Comparison of ENCODE assay signal across 19 cellular contexts in the genomic region with DNA sequence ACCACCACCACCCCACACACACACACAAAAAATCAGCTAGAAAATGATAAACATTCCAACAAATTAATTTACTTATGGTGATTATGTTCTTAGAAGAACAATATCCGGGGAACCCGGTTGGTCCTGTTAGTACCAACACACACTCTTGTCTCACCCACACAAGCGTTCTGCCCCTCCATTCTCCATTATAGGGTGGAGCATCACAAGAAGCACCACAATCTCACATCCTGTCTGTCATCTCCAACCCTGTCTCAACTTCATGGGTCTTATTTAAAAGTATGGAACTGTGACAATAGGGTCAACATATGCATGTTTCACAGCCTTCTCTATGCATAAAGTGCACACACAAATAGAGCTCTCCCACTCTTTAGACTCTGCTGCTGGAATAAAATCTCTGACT. TPM values are rescaled to one million over a fixed set of nuclear protein-coding genes. Genes with fewer than 3 reads are reported as not detected.
DNase-seq lines count a peak whose midpoint lies in the region; ATAC-seq and TF ChIP-seq lines count a peak whose summit lies in the region.
"Had no signal": no experiment of that assay in that cellular context is flagged by ENCODE, and none has a peak within 500 bp of the region (broad histone marks: within the 10 kb centered on the region; RNA-seq: fewer than 3 reads in every experiment).

No MANE protein-coding gene starts in this region.

- intact Hi-C loops in CD8-positive, alpha-beta T cell (cut with DNase I, micrococcal nuclease) = no loop called here

- peaks cover 8% of the 10 kb centered on the region for H3K36me3 Mint-ChIP-seq in CD8-positive, alpha-beta T cell
- H3K36me3 Mint-ChIP-seq in brain = peaks cover 35% of the 10 kb centered on the region
- H3K36me3 Mint-ChIP-seq in natural killer cell treated with Interleukin-12 subunit alpha and Interleukin-12 subunit beta and Interleukin-15 and Interleukin-18, amount 100 ng/mL, for 72 hours = peaks cover 7% of the 10 kb centered on the region
- peaks cover 20% of the 10 kb centered on the region for H3K36me3 Mint-ChIP-seq in activated naive CD4-positive, alpha-beta T cell treated with anti-CD3 and anti-CD28 coated beads, Interleukin-2, amount 10 ng/mL, durations not matched to agents 7 days and 5 days

- no peak for DNase-seq in CD8-positive, alpha-beta T cell
- no peak for DNase-seq in natural killer cell treated with Interleukin-12 subunit alpha and Interleukin-12 subunit beta and Interleukin-15 and Interleukin-18, amount 100 ng/mL, for 72 hours (ENCODE audit: low spot score)
- DNase-seq in NCI-H2107 treated with DMSO at 0.1 percent for 48 hours (lab: John Stamatoyannopoulos, UW; ENCODE audit: unreplicated experiment) (no peak), NCI-H146 treated with DMSO at 0.1 percent for 48 hours (lab: John Stamatoyannopoulos, UW; ENCODE audit: unreplicated experiment) (no peak)
- no peak for DNase-seq in activated naive CD4-positive, alpha-beta T cell treated with anti-CD3 and anti-CD28 coated beads, Interleukin-2, amount 10 ng/mL, durations not matched to agents 7 days and 5 days
- DNase-seq: activated naive CD4-positive, alpha-beta T cell treated with anti-CD3 and anti-CD28 coated beads, Interleukin-2, amount 50 U/mL, for 16 hours; BE2C; central memory CD4-positive, alpha-beta T cell; mesenchymal stem cell; NCI-H1436 treated with DMSO at 0.1 percent for 48 hours; NCI-H446; Peyer's patch; small intestine; stomach had no signal

- no peaks in the 10 kb centered on the region for H3K27me3 ChIP-seq in CD8-positive, alpha-beta T cell (ENCODE audit: insufficient read depth, low read length)
- H3K27me3 ChIP-seq in KMS-11 (ENCODE audit: insufficient read depth, low read depth) = no peaks in the 10 kb centered on the region
- H3K27me3 ChIP-seq: BE2C, Peyer's patch, stomach had no signal

- H3K27me3 Mint-ChIP-seq in CD8-positive, alpha-beta T cell (ENCODE audit: low read depth) = no peaks in the 10 kb centered on the region
- no peaks in the 10 kb centered on the region for H3K27me3 Mint-ChIP-seq in brain
- no peaks in the 10 kb centered on the region for H3K27me3 Mint-ChIP-seq in natural killer cell treated with Interleukin-12 subunit alpha and Interleukin-12 subunit beta and Interleukin-15 and Interleukin-18, amount 100 ng/mL, for 72 hours
- no peaks in the 10 kb centered on the region for H3K27me3 Mint-ChIP-seq in activated naive CD4-positive, alpha-beta T cell treated with anti-CD3 and anti-CD28 coated beads, Interleukin-2, amount 10 ng/mL, durations not matched to agents 7 days and 5 days

- no peak overlapping the region for H3K27ac ChIP-seq in CD8-positive, alpha-beta T cell (ENCODE audit: low read depth, low read length)
- no peak overlapping the region for H3K27ac ChIP-seq in KMS-11
- H3K27ac ChIP-seq: Peyer's patch, stomach, VCaP had no signal

- no peak overlapping the region for H3K4me3 ChIP-seq in CD8-positive, alpha-beta T cell (ENCODE audit: low read depth, low read length)
- no peak overlapping the region for H3K4me3 ChIP-seq in KMS-11 (IDR thresholded peaks at IDR 0.05; ENCODE audit: insufficient read depth, low read depth, low read length)
- H3K4me3 ChIP-seq: Peyer's patch, stomach had no signal

- H3K4me3 Mint-ChIP-seq in CD8-positive, alpha-beta T cell = peak overlapping the region; percentile 20
- peak overlapping the region; percentile 73 to 82 (median 77) for H3K4me3 Mint-ChIP-seq in brain
- peak overlapping the region; percentile 26 for H3K4me3 Mint-ChIP-seq in natural killer cell treated with Interleukin-12 subunit alpha and Interleukin-12 subunit beta and Interleukin-15 and Interleukin-18, amount 100 ng/mL, for 72 hours
- H3K4me3 Mint-ChIP-seq in activated naive CD4-positive, alpha-beta T cell treated with anti-CD3 and anti-CD28 coated beads, Interleukin-2, amount 10 ng/mL, durations not matched to agents 7 days and 5 days = no peak overlapping the region

- H3K27ac Mint-ChIP-seq in CD8-positive, alpha-beta T cell = no peak overlapping the region
- peak overlapping the region in 3 of 5 experiments; percentile 7 to 40 (median 25) for H3K27ac Mint-ChIP-seq in brain
- peak overlapping the region in 1 of 2 donors; percentile 22 for H3K27ac Mint-ChIP-seq in natural killer cell treated with Interleukin-12 subunit alpha and Interleukin-12 subunit beta and Interleukin-15 and Interleukin-18, amount 100 ng/mL, for 72 hours
- no peak overlapping the region for H3K27ac Mint-ChIP-seq in activated naive CD4-positive, alpha-beta T cell treated with anti-CD3 and anti-CD28 coated beads, Interleukin-2, amount 10 ng/mL, durations not matched to agents 7 days and 5 days

- POLR2A ChIA-PET in CD8-positive, alpha-beta T cell (lab: Charles Lee) = interaction anchor here (1.1 kb wide), 1 partner anchor 11 kb away, joined by 3 read pairs; no protein-coding TSS in a partner anchor

- 0 out of 2 replicates have a peak overlapping the region, but pooled peaks have one; percentile 5 for H3K4me2 ChIP-seq in KMS-11

- H3K4me1 Mint-ChIP-seq in CD8-positive, alpha-beta T cell (ENCODE audit: low read depth) = peaks cover 32% of the 10 kb centered on the region
- H3K4me1 Mint-ChIP-seq in brain = peaks cover 46% of the 10 kb centered on the region
- H3K4me1 Mint-ChIP-seq in natural killer cell treated with Interleukin-12 subunit alpha and Interleukin-12 subunit beta and Interleukin-15 and Interleukin-18, amount 100 ng/mL, for 72 hours (ENCODE audit: low read depth in 2 of 2) = peaks cover 18 to 19% of the 10 kb centered on the region in 2 donors
- peaks cover 23% of the 10 kb centered on the region for H3K4me1 Mint-ChIP-seq in activated naive CD4-positive, alpha-beta T cell treated with anti-CD3 and anti-CD28 coated beads, Interleukin-2, amount 10 ng/mL, durations not matched to agents 7 days and 5 days

- H4K20me1 ChIP-seq in KMS-11 (ENCODE audit: insufficient read depth) = peaks cover 26% of the 10 kb centered on the region

- H3K79me2 ChIP-seq in KMS-11 (ENCODE audit: insufficient read depth, low read depth) = peaks cover 98% of the 10 kb centered on the region

- no peaks in the 10 kb centered on the region for H3K36me3 ChIP-seq in CD8-positive, alpha-beta T cell (ENCODE audit: insufficient read depth, low read length)
- H3K36me3 ChIP-seq in KMS-11 (ENCODE audit: insufficient read depth) = no peaks in the 10 kb centered on the region
- H3K36me3 ChIP-seq: BE2C, Peyer's patch, stomach had no signal

- H3K9ac ChIP-seq in KMS-11 = no peak overlapping the region

- H3K9me3 ChIP-seq in CD8-positive, alpha-beta T cell (ENCODE audit: low read length) = no peaks in the 10 kb centered on the region
- H3K9me3 ChIP-seq: BE2C, Peyer's patch, stomach had no signal

- H2AFZ ChIP-seq in KMS-11 (ENCODE audit: low read depth) = no peak overlapping the region

- CTCF ChIA-PET in CD8-positive, alpha-beta T cell (lab: Charles Lee) = no interaction called here
- CTCF ChIA-PET in activated naive CD4-positive, alpha-beta T cell treated with anti-CD3 and anti-CD28 coated beads, Interleukin-2, amount 10 ng/mL, durations not matched to agents 7 days and 5 days (lab: Charles Lee) = no interaction called here

- peaks cover 45% of the 10 kb centered on the region for H3K4me1 ChIP-seq in CD8-positive, alpha-beta T cell (ENCODE audit: insufficient read depth, low read length)
- peaks cover 35% of the 10 kb centered on the region for H3K4me1 ChIP-seq in KMS-11 (ENCODE audit: low read depth, poor library complexity, severe bottlenecking)
- H3K4me1 ChIP-seq: BE2C had no signal

- no peaks in the 10 kb centered on the region for H3K9me3 Mint-ChIP-seq in CD8-positive, alpha-beta T cell
- H3K9me3 Mint-ChIP-seq in brain = peaks cover 0 to 2% (median 0%) of the 10 kb centered on the region in 5 experiments
- H3K9me3 Mint-ChIP-seq in natural killer cell treated with Interleukin-12 subunit alpha and Interleukin-12 subunit beta and Interleukin-15 and Interleukin-18, amount 100 ng/mL, for 72 hours = no peaks in the 10 kb centered on the region
- peaks cover 2% of the 10 kb centered on the region for H3K9me3 Mint-ChIP-seq in activated naive CD4-positive, alpha-beta T cell treated with anti-CD3 and anti-CD28 coated beads, Interleukin-2, amount 10 ng/mL, durations not matched to agents 7 days and 5 days

- TF ChIP-seq CTCF in CD8-positive, alpha-beta T cell (IDR thresholded peaks at IDR 0.05) = no peak
- TF ChIP-seq CTCF in KMS-11 (conservative IDR thresholded peaks at IDR 0.05; ENCODE audit: low read depth, low read length) = no peak
- TF ChIP-seq CTCF in brain (conservative IDR thresholded peaks at IDR 0.05) = no peak

- ATAC-seq in CD8-positive, alpha-beta T cell = peak; percentile 44
- ATAC-seq in natural killer cell treated with Interleukin-12 subunit alpha and Interleukin-12 subunit beta and Interleukin-15 and Interleukin-18, amount 100 ng/mL, for 72 hours = no peak
- ATAC-seq in GM18861 (IDR thresholded peaks at IDR 0.05; ENCODE audit: unreplicated experiment) = no peak
- ATAC-seq: HCT116 had no signal

RNA-seq across cellular contexts. Expression of a gene that starts 5.6 kb away (rescaled TPM):
- 10 to 100 TPM; 21.9 to 23.3 TPM for total RNA-seq in CD8-positive, alpha-beta T cell
- polyA plus RNA-seq in brain (ENCODE audit: insufficient read depth, low read depth, low replicate concordance) = 34.5 TPM
- 10 to 100 TPM; 43.9 to 44.3 TPM for total RNA-seq in natural killer cell treated with Interleukin-12 subunit alpha and Interleukin-12 subunit beta and Interleukin-15 and Interleukin-18, amount 100 ng/mL, for 72 hours

Comparison
In these comparisons a context has a peak if more than half of its experiments do, and no peak if none do; other contexts are left out.
1. H3K27ac Mint-ChIP-seq: peak in brain (3 of 5); none in CD8-positive, alpha-beta T cell (single experiment) and activated naive CD4-positive, alpha-beta T cell treated with anti-CD3 and anti-CD28 coated beads, Interleukin-2, amount 10 ng/mL, durations not matched to agents 7 days and 5 days (single experiment).